ENCODE assay signal across 18 cellular contexts in the genomic region with DNA sequence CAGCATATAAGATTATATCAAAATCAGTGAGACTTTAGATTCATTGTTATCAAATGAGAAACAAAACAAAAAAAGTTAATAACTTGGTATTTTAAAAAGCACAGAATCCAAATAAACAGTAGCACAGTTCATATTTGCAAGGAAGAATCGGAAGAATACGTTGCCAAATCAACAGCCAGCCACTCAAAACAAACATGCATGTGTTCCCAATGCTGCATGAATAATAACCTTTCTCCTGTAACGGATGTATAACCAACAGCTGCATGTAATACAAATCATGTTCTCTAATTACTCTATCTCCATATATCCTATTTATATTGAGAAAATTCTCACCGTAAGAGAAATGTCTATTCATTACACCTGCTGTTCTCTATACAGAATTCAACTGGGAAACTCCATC.
"Had no signal": no experiment of that assay in that cellular context is flagged by ENCODE, and none has a peak within 500 bp of the region (broad histone marks: within the 10 kb centered on the region; RNA-seq: fewer than 3 reads in every experiment).

No MANE protein-coding gene starts in this region.

- DNase-seq: effector memory CD8-positive, alpha-beta T cell; erythroblast; esophagus squamous epithelium; head of caudate nucleus; left ventricle myocardium superior; lower lobe of right lung; naive thymus-derived CD8-positive, alpha-beta T cell; nephron progenitor cell; nucleus accumbens; stimulated activated CD4-positive, alpha-beta T cell treated with anti-CD3 and anti-CD28 coated beads, Interleukin-12 subunit alpha, Interleukin-12 subunit beta, amount 100 ng/mL, for 4 hours; stimulated activated CD4-positive, alpha-beta T cell treated with anti-CD3 and anti-CD28 coated beads, Interleukin-1b, Interleukin-23, amount 100 ng/mL, for 48 hours; stimulated activated CD4-positive, alpha-beta T cell treated with anti-CD3 and anti-CD28 coated beads, Interleukin-4, amount 100 ng/mL, for 1 hour; stimulated activated CD8-positive, alpha-beta memory T cell treated with anti-CD3 and anti-CD28 coated beads, Interleukin-4, amount 100 ng/mL, for 48 hours; stimulated activated naive CD4-positive, alpha-beta T cell; stimulated activated naive CD8-positive, alpha-beta T cell treated with anti-CD3 and anti-CD28 coated beads, Interleukin-15, amount 100 ng/mL, for 72 hours; transverse colon; upper lobe of right lung; uterus had no signal
